ENCODE assay signal across 1 cellular context in the genomic region with DNA sequence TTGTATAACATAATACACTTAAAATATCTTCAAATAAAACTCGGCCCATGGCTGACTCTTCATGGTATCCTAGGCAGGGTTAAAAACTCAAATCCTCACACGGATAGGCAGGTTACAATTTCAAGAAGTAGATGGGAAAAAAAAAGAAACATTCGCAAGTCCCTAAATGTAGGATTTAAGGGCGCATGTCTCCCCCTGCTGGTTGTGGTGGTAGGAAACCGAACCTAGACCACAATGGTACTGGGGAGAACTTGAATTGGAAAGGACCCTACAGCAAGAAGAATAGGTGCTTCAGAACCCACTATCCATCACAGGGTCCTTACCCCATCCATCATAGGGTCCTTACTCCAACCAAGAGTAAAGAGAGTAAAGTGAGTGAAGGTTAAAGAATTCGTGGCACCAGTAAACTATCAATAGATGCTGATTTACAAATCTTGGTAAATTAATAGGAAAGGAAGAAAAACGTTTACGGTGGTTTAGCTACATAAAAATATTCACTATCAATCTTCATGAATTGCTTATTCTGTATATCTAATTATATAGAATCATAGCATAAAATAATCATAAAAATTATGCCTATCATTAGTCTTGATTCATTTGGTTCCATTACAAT.
TF ChIP-seq lines count a peak whose summit lies in the region.

No MANE protein-coding gene starts in this region.

TF ChIP-seq in GM12878, 131 proteins besides CTCF, POLR2A, EP300 and RAD21 (continued from another document):
- TF ChIP-seq TAF1 (IDR thresholded peaks at IDR 0.05; ENCODE audit: borderline replicate concordance, low read depth, low read length) (no peak), TCF3 (IDR thresholded peaks at IDR 0.05; ENCODE audit: borderline replicate concordance, insufficient read depth, low read depth, low read length) (no peak), PML (IDR thresholded peaks at IDR 0.05; ENCODE audit: low read length) (no peak), TCF12 (IDR thresholded peaks at IDR 0.05; ENCODE audit: low read depth, low read length) (no peak), ZNF622 (IDR thresholded peaks at IDR 0.05) (no peak), RUNX3 (IDR thresholded peaks at IDR 0.05; ENCODE audit: low read length) (peak; percentile 94), ASH2L (IDR thresholded peaks at IDR 0.05; ENCODE audit: borderline replicate concordance, low read depth) (no peak), CHD2 (IDR thresholded peaks at IDR 0.05; ENCODE audit: borderline replicate concordance, low read depth, low read length) (no peak), SMAD1 (IDR thresholded peaks at IDR 0.05; ENCODE audit: low read depth, partially characterized antibody) (no peak), STAT3 (IDR thresholded peaks at IDR 0.05; ENCODE audit: low read depth, low read length) (no peak), RBBP5 (conservative IDR thresholded peaks at IDR 0.05) (no peak), SUPT20H (IDR thresholded peaks at IDR 0.05; ENCODE audit: borderline replicate concordance, control insufficient read depth, low read depth, low read length) (no peak), SREBF2 (IDR thresholded peaks at IDR 0.05; ENCODE audit: low read length) (no peak), CBX3 (IDR thresholded peaks at IDR 0.05; ENCODE audit: borderline replicate concordance, low read depth) (no peak), SMARCA5 (IDR thresholded peaks at IDR 0.05) (peak; percentile 29; the same call in 1 of the 2 replicates), RB1 (IDR thresholded peaks at IDR 0.05; ENCODE audit: borderline replicate concordance) (no peak), FOXM1 (IDR thresholded peaks at IDR 0.05; ENCODE audit: low read depth, low read length) (0 out of 2 replicates have a peak, but pooled peaks have one; percentile 20), KDM1A (IDR thresholded peaks at IDR 0.05; ENCODE audit: borderline replicate concordance) (no peak), BMI1 (IDR thresholded peaks at IDR 0.05; ENCODE audit: borderline replicate concordance) (no peak), IRF4 (IDR thresholded peaks at IDR 0.05; ENCODE audit: low read depth, low read length) (peak; percentile 70; the same call in 1 of the 2 replicates), RAD51 (IDR thresholded peaks at IDR 0.05) (no peak), CREM (IDR thresholded peaks at IDR 0.05; ENCODE audit: low read depth) (0 out of 2 replicates have a peak, but pooled peaks have one; percentile 17), SIX5 (IDR thresholded peaks at IDR 0.05; ENCODE audit: low read depth, low read length, severe bottlenecking) (no peak), MYC (IDR thresholded peaks at IDR 0.05; ENCODE audit: insufficient read depth, insufficient read length, insufficient replicate concordance, low read length, severe bottlenecking) (no peak), SMC3 (IDR thresholded peaks at IDR 0.05; ENCODE audit: borderline replicate concordance, low read length) (peak; percentile 86), PAX8 (IDR thresholded peaks at IDR 0.05) (no peak), ETV6 (conservative IDR thresholded peaks at IDR 0.05 in 1 of 2, IDR thresholded peaks at IDR 0.05 in 1 of 2; ENCODE audit: borderline replicate concordance in 1 of 2, low read depth in 1 of 2) (no peak)
- TF ChIP-seq, protein P1, sequence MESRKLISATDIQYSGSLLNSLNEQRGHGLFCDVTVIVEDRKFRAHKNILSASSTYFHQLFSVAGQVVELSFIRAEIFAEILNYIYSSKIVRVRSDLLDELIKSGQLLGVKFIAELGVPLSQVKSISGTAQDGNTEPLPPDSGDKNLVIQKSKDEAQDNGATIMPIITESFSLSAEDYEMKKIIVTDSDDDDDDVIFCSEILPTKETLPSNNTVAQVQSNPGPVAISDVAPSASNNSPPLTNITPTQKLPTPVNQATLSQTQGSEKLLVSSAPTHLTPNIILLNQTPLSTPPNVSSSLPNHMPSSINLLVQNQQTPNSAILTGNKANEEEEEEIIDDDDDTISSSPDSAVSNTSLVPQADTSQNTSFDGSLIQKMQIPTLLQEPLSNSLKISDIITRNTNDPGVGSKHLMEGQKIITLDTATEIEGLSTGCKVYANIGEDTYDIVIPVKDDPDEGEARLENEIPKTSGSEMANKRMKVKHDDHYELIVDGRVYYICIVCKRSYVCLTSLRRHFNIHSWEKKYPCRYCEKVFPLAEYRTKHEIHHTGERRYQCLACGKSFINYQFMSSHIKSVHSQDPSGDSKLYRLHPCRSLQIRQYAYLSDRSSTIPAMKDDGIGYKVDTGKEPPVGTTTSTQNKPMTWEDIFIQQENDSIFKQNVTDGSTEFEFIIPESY (IDR thresholded peaks at IDR 0.05) = no peak
- TF ChIP-seq, protein P2, sequence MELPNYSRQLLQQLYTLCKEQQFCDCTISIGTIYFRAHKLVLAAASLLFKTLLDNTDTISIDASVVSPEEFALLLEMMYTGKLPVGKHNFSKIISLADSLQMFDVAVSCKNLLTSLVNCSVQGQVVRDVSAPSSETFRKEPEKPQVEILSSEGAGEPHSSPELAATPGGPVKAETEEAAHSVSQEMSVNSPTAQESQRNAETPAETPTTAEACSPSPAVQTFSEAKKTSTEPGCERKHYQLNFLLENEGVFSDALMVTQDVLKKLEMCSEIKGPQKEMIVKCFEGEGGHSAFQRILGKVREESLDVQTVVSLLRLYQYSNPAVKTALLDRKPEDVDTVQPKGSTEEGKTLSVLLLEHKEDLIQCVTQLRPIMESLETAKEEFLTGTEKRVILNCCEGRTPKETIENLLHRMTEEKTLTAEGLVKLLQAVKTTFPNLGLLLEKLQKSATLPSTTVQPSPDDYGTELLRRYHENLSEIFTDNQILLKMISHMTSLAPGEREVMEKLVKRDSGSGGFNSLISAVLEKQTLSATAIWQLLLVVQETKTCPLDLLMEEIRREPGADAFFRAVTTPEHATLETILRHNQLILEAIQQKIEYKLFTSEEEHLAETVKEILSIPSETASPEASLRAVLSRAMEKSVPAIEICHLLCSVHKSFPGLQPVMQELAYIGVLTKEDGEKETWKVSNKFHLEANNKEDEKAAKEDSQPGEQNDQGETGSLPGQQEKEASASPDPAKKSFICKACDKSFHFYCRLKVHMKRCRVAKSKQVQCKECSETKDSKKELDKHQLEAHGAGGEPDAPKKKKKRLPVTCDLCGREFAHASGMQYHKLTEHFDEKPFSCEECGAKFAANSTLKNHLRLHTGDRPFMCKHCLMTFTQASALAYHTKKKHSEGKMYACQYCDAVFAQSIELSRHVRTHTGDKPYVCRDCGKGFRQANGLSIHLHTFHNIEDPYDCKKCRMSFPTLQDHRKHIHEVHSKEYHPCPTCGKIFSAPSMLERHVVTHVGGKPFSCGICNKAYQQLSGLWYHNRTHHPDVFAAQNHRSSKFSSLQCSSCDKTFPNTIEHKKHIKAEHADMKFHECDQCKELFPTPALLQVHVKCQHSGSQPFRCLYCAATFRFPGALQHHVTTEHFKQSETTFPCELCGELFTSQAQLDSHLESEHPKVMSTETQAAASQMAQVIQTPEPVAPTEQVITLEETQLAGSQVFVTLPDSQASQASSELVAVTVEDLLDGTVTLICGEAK (IDR thresholded peaks at IDR 0.05; ENCODE audit: borderline replicate concordance) = no peak
- TF ChIP-seq, protein P3, sequence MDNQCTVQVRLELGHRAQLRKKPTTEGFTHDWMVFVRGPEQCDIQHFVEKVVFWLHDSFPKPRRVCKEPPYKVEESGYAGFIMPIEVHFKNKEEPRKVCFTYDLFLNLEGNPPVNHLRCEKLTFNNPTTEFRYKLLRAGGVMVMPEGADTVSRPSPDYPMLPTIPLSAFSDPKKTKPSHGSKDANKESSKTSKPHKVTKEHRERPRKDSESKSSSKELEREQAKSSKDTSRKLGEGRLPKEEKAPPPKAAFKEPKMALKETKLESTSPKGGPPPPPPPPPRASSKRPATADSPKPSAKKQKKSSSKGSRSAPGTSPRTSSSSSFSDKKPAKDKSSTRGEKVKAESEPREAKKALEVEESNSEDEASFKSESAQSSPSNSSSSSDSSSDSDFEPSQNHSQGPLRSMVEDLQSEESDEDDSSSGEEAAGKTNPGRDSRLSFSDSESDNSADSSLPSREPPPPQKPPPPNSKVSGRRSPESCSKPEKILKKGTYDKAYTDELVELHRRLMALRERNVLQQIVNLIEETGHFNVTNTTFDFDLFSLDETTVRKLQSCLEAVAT (IDR thresholded peaks at IDR 0.05) = no peak
- TF ChIP-seq, protein P4, sequence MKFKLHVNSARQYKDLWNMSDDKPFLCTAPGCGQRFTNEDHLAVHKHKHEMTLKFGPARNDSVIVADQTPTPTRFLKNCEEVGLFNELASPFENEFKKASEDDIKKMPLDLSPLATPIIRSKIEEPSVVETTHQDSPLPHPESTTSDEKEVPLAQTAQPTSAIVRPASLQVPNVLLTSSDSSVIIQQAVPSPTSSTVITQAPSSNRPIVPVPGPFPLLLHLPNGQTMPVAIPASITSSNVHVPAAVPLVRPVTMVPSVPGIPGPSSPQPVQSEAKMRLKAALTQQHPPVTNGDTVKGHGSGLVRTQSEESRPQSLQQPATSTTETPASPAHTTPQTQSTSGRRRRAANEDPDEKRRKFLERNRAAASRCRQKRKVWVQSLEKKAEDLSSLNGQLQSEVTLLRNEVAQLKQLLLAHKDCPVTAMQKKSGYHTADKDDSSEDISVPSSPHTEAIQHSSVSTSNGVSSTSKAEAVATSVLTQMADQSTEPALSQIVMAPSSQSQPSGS (IDR thresholded peaks at IDR 0.05; ENCODE audit: low read length) = no peak
- TF ChIP-seq, protein P5, sequence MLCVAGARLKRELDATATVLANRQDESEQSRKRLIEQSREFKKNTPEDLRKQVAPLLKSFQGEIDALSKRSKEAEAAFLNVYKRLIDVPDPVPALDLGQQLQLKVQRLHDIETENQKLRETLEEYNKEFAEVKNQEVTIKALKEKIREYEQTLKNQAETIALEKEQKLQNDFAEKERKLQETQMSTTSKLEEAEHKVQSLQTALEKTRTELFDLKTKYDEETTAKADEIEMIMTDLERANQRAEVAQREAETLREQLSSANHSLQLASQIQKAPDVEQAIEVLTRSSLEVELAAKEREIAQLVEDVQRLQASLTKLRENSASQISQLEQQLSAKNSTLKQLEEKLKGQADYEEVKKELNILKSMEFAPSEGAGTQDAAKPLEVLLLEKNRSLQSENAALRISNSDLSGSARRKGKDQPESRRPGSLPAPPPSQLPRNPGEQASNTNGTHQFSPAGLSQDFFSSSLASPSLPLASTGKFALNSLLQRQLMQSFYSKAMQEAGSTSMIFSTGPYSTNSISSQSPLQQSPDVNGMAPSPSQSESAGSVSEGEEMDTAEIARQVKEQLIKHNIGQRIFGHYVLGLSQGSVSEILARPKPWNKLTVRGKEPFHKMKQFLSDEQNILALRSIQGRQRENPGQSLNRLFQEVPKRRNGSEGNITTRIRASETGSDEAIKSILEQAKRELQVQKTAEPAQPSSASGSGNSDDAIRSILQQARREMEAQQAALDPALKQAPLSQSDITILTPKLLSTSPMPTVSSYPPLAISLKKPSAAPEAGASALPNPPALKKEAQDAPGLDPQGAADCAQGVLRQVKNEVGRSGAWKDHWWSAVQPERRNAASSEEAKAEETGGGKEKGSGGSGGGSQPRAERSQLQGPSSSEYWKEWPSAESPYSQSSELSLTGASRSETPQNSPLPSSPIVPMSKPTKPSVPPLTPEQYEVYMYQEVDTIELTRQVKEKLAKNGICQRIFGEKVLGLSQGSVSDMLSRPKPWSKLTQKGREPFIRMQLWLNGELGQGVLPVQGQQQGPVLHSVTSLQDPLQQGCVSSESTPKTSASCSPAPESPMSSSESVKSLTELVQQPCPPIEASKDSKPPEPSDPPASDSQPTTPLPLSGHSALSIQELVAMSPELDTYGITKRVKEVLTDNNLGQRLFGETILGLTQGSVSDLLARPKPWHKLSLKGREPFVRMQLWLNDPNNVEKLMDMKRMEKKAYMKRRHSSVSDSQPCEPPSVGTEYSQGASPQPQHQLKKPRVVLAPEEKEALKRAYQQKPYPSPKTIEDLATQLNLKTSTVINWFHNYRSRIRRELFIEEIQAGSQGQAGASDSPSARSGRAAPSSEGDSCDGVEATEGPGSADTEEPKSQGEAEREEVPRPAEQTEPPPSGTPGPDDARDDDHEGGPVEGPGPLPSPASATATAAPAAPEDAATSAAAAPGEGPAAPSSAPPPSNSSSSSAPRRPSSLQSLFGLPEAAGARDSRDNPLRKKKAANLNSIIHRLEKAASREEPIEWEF (IDR thresholded peaks at IDR 0.05; ENCODE audit: insufficient replicate concordance, low read depth, low read length) = no peak
